Comparison of ENCODE assay signal across 8 cellular contexts in the genomic region with DNA sequence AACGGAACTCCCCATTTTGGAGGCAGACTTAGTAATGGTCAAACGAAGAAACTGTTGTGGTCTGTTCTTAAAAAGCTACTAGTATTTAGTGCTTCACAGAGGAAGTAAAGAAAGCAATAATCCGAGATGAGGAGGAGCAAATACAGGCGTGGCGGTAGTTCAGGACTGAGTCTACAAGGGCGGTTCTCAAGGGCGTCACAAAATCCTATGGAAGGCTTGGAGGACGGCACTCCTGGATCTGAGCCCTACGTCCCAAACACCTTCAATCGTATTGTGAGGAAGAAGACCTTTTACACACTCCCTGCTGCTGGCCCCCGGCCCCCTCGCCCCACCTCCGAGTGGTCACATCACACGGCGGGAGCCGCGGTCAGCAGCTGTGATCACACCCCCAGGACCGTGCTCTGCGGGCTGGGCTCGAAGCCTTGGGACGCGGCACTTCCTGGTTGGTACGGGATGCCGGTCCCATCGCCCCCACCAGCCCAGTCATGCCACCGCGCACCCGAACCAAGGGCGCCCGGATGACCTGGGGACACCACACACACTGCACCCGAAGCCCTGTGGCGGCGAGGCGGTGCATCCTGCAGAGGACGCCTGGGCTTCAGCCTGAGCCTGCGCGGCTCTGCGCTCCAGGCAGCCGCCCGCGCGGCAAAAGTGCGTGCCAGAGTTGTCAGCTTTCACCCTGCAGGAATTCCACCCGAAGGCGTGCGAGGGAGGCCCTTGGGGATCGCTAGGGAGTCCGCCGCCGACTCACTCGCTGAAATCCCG. TPM values are rescaled to one million over a fixed set of nuclear protein-coding genes. Genes with fewer than 3 reads are reported as not detected.
DNase-seq lines count a peak whose midpoint lies in the region; ATAC-seq and TF ChIP-seq lines count a peak whose summit lies in the region.

No MANE protein-coding gene starts in this region.

- POLR2A ChIA-PET in activated CD8-positive, alpha-beta T cell treated with anti-CD3 and anti-CD28 coated beads for 36 hours (lab: Charles Lee) = no interaction called here

- intact Hi-C loops in activated CD8-positive, alpha-beta T cell treated with anti-CD3 and anti-CD28 coated beads for 36 hours (cut with micrococcal nuclease) = no loop called here

- H3K9me3 Mint-ChIP-seq in activated CD8-positive, alpha-beta T cell treated with anti-CD3 and anti-CD28 coated beads for 36 hours = no peaks in the 10 kb centered on the region
- H3K9me3 Mint-ChIP-seq in endothelial cell (ENCODE audit: unreplicated experiment) (no peaks in the 10 kb centered on the region), mesothelial cell of epicardium (no peaks in the 10 kb centered on the region)

- peak; percentile 40 for ATAC-seq in GM18519 (IDR thresholded peaks at IDR 0.05; ENCODE audit: low FRiP score, unreplicated experiment)
- ATAC-seq in HG02938 (IDR thresholded peaks at IDR 0.05; ENCODE audit: unreplicated experiment) = peak; percentile 51
- ATAC-seq in activated CD8-positive, alpha-beta T cell treated with anti-CD3 and anti-CD28 coated beads for 36 hours = peak; percentile 80
- ATAC-seq in stimulated activated naive CD8-positive, alpha-beta T cell treated with anti-CD3 and anti-CD28 coated beads, Interleukin-15, Interleukin-2, amounts not matched to agents 100 U/mL and 50 U/mL, for 24 hours = peak; percentile 69

- TF ChIP-seq CTCF in AG09309 (IDR thresholded peaks at IDR 0.05; ENCODE audit: control insufficient read depth, insufficient read depth, low read depth, low read length, missing control alignments) = peak; percentile 20
- TF ChIP-seq CTCF in activated CD8-positive, alpha-beta T cell treated with anti-CD3 and anti-CD28 coated beads for 36 hours (IDR thresholded peaks at IDR 0.05) = no peak
- no peak for TF ChIP-seq CTCF in endothelial cell (IDR thresholded peaks at IDR 0.05; ENCODE audit: unreplicated experiment)
- no peak for TF ChIP-seq CTCF in mesothelial cell of epicardium (IDR thresholded peaks at IDR 0.05; ENCODE audit: unreplicated experiment)

- CTCF ChIA-PET in activated CD8-positive, alpha-beta T cell treated with anti-CD3 and anti-CD28 coated beads for 36 hours (lab: Charles Lee) = interaction anchor here (1.6 to 2.0 kb wide), 2 partner anchors 19 to 37 kb away, joined by 4 to 8 read pairs; no protein-coding TSS in a partner anchor

- no peak overlapping the region for H3K27ac Mint-ChIP-seq in activated CD8-positive, alpha-beta T cell treated with anti-CD3 and anti-CD28 coated beads for 36 hours
- H3K27ac Mint-ChIP-seq in endothelial cell (ENCODE audit: unreplicated experiment) (peak overlapping the region; percentile 82), mesothelial cell of epicardium (peak overlapping the region; percentile 96)

- peak overlapping the region; percentile 72 for H3K4me3 Mint-ChIP-seq in activated CD8-positive, alpha-beta T cell treated with anti-CD3 and anti-CD28 coated beads for 36 hours
- H3K4me3 Mint-ChIP-seq in endothelial cell (ENCODE audit: unreplicated experiment) (peak overlapping the region; percentile 92), mesothelial cell of epicardium (peak overlapping the region; percentile 75)

- H3K4me1 Mint-ChIP-seq in activated CD8-positive, alpha-beta T cell treated with anti-CD3 and anti-CD28 coated beads for 36 hours (ENCODE audit: low read depth) = peaks cover 26% of the 10 kb centered on the region
- H3K4me1 Mint-ChIP-seq in endothelial cell (ENCODE audit: unreplicated experiment) = peaks cover 54% of the 10 kb centered on the region
- H3K4me1 Mint-ChIP-seq in mesothelial cell of epicardium = peaks cover 51% of the 10 kb centered on the region

- no peaks in the 10 kb centered on the region for H3K36me3 Mint-ChIP-seq in activated CD8-positive, alpha-beta T cell treated with anti-CD3 and anti-CD28 coated beads for 36 hours (ENCODE audit: low read depth)
- H3K36me3 Mint-ChIP-seq in endothelial cell (ENCODE audit: low read depth, unreplicated experiment) (peaks cover 8% of the 10 kb centered on the region), mesothelial cell of epicardium (no peaks in the 10 kb centered on the region)

- peaks cover 47% of the 10 kb centered on the region for H3K27me3 Mint-ChIP-seq in activated CD8-positive, alpha-beta T cell treated with anti-CD3 and anti-CD28 coated beads for 36 hours
- H3K27me3 Mint-ChIP-seq in endothelial cell (ENCODE audit: unreplicated experiment) = peaks cover 12% of the 10 kb centered on the region
- no peaks in the 10 kb centered on the region for H3K27me3 Mint-ChIP-seq in mesothelial cell of epicardium (ENCODE audit: low read depth)

- DNase-seq in AG09309 (ENCODE audit: low read depth) = peak; percentile 91
- DNase-seq in NCI-H460 (ENCODE audit: extremely low read depth, low read depth) = peak; percentile 89
- peak; percentile 66 for DNase-seq in activated CD8-positive, alpha-beta T cell treated with anti-CD3 and anti-CD28 coated beads for 36 hours
- peak; percentile 69 for DNase-seq in endothelial cell (ENCODE audit: low spot score)
- peak in 1 of 2 experiments; percentile 70 for DNase-seq in mesothelial cell of epicardium (ENCODE audit: low spot score in 2 of 2, unreplicated experiment in 2 of 2)
- DNase-seq in stimulated activated naive CD8-positive, alpha-beta T cell treated with anti-CD3 and anti-CD28 coated beads, Interleukin-15, Interleukin-2, amounts not matched to agents 100 U/mL and 50 U/mL, for 24 hours = peak; percentile 56

- H3K4me3 ChIP-seq in AG09309 (ENCODE audit: control insufficient read depth, low read depth, low read length) = peak overlapping the region; percentile 70

RNA-seq across cellular contexts. Expression of gene PLD1, which starts 0.6 kb away (rescaled TPM):
- total RNA-seq in NCI-H460 (2014; rRNA removed; shearing (Covaris generic)) = 27.9 and 33.5 TPM in 2 replicates
- 17.0 and 25.4 TPM in 2 replicates for polyA plus RNA-seq in NCI-H460 (2014; cell fraction: nucleus; rRNA removed)
- total RNA-seq in activated CD8-positive, alpha-beta T cell treated with anti-CD3 and anti-CD28 coated beads for 36 hours = 1 to 10 TPM in 1 of 2 experiments, under 1 TPM in 1; 0.86 to 1.2 TPM
- total RNA-seq in endothelial cell (ENCODE audit: unreplicated experiment) (61.5 TPM), mesothelial cell of epicardium (28.2 to 29.1 TPM (median 28.5 TPM) in 3 replicates)

RNA-seq across cellular contexts. Expression of gene TMEM212, which starts 33.5 kb away (rescaled TPM):
- total RNA-seq in NCI-H460 (2014; rRNA removed; shearing (Covaris generic)) = not detected in 2 replicates
- not detected in 2 replicates for polyA plus RNA-seq in NCI-H460 (2014; cell fraction: nucleus; rRNA removed)
- total RNA-seq in activated CD8-positive, alpha-beta T cell treated with anti-CD3 and anti-CD28 coated beads for 36 hours = not detected
- not detected for total RNA-seq in endothelial cell (ENCODE audit: unreplicated experiment)
- total RNA-seq in mesothelial cell of epicardium = not detected in 3 replicates

Comparison
In these comparisons a context has a peak if more than half of its experiments do, and no peak if none do; other contexts are left out.
1. RNA of gene PLD1, which starts 0.6 kb away (total RNA-seq): 61.5 TPM in endothelial cell (single experiment), 27.9 to 33.5 TPM in NCI-H460 and 28.2 to 29.1 TPM in mesothelial cell of epicardium; 0.86 to 1.2 TPM in activated CD8-positive, alpha-beta T cell treated with anti-CD3 and anti-CD28 coated beads for 36 hours; every median in the first group is over 10 times any median in the second.
2. Peak in every context shown above with its lines, with median percentiles within 50 percentile points of each other: ATAC-seq and H3K4me3 Mint-ChIP-seq.